In the genomic region with DNA sequence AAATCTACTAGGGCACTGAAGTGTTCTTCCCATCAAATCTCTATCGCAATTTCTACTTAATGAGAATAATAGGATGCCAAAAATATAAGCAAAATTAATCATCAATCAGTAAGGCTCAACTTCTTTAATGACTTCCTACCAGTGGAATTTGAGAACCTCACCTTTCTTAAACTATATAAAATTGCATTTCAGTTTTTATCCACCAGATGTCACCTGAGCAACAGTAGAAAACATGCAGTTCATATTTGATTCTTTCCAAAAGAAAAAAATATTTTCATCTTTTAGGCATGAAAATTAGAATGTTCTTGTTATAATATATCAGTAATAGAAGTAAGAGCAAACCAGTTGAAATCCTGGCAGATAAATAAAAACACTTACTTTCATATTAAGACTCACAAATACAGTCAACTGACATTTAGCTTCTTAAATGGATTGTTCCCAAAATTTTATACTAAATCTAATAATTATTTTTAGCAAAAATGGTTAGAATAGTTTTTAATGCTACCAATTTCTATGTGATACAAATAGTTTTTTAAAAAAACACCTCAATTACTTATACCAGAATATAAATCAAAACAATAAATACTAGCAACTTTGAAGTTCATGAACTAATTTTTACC, we compare ENCODE assay signal across 8 cellular contexts. TPM values are rescaled to one million over a fixed set of nuclear protein-coding genes. Genes with fewer than 3 reads are reported as not detected.
A peak's percentile ranks its signal among the peaks of the same experiment; 100 is the strongest.
DNase-seq lines count a peak whose midpoint lies in the region; ATAC-seq and TF ChIP-seq lines count a peak whose summit lies in the region.

No MANE protein-coding gene starts in this region.

- no peak overlapping the region for H3K27ac ChIP-seq in coronary artery

- H3K27ac Mint-ChIP-seq in mesothelial cell of epicardium: no peak overlapping the region

- peaks cover 16% of the 10 kb centered on the region for H3K27me3 Mint-ChIP-seq in mesothelial cell of epicardium (ENCODE audit: low read depth)

- peak; percentile 23 for DNase-seq in Ammon's horn (ENCODE audit: low spot score)
- peak; percentile 44 for DNase-seq in NCI-H460 (ENCODE audit: extremely low read depth, low read depth)
- DNase-seq in coronary artery (ENCODE audit: low spot score): no peak
- no peak for DNase-seq in mesothelial cell of epicardium (ENCODE audit: low spot score in 2 of 2, unreplicated experiment in 2 of 2)
- DNase-seq in HK-2 (ENCODE audit: unreplicated experiment): no peak
- no peak for DNase-seq in COLO829 (ENCODE audit: low spot score)
- DNase-seq in nucleus accumbens (lab: John Stamatoyannopoulos, UW): no peak

- ATAC-seq in GM21515 (IDR thresholded peaks at IDR 0.05; ENCODE audit: unreplicated experiment): peak; percentile 63

- no peaks in the 10 kb centered on the region for H3K9me3 Mint-ChIP-seq in mesothelial cell of epicardium

- peak; percentile 48 for TF ChIP-seq CTCF in coronary artery (IDR thresholded peaks at IDR 0.05)
- TF ChIP-seq CTCF in mesothelial cell of epicardium (IDR thresholded peaks at IDR 0.05; ENCODE audit: unreplicated experiment): peak; percentile 75

- H3K36me3 Mint-ChIP-seq in mesothelial cell of epicardium: no peaks in the 10 kb centered on the region

- H3K4me1 Mint-ChIP-seq in mesothelial cell of epicardium: no peaks in the 10 kb centered on the region

- H3K4me3 Mint-ChIP-seq in mesothelial cell of epicardium: no peak overlapping the region

- H3K4me3 ChIP-seq in coronary artery: no peak overlapping the region

RNA-seq across cellular contexts. Expression of gene CCDC112, which starts 13.4 kb away (rescaled TPM):
- 10.9 and 13.0 TPM in 2 replicates for total RNA-seq in NCI-H460 (2014; rRNA removed; shearing (Covaris generic))
- 4.6 and 7.4 TPM in 2 replicates for polyA plus RNA-seq in NCI-H460 (2014; cell fraction: nucleus; rRNA removed)
- 8.8 to 9.6 TPM (median 9.1 TPM) in 3 replicates for total RNA-seq in mesothelial cell of epicardium

RNA-seq across cellular contexts. Expression of gene PGGT1B, which starts 47.2 kb away (rescaled TPM):
- total RNA-seq in NCI-H460 (2014; rRNA removed; shearing (Covaris generic)): 13.9 and 15.7 TPM in 2 replicates
- 8.6 and 11.6 TPM in 2 replicates for polyA plus RNA-seq in NCI-H460 (2014; cell fraction: nucleus; rRNA removed)
- total RNA-seq in mesothelial cell of epicardium: 40.3 to 41.6 TPM (median 40.9 TPM) in 3 replicates

Comparison
In these comparisons a context has a peak if more than half of its experiments do, and no peak if none do; other contexts are left out.
1. DNase-seq: peak in Ammon's horn (single experiment) and NCI-H460 (single experiment); none in coronary artery (single experiment), mesothelial cell of epicardium (0 of 2), HK-2 (single experiment), COLO829 (single experiment) and nucleus accumbens (0 of 56).